ENCODE assay signal across 11 cellular contexts in the genomic region with DNA sequence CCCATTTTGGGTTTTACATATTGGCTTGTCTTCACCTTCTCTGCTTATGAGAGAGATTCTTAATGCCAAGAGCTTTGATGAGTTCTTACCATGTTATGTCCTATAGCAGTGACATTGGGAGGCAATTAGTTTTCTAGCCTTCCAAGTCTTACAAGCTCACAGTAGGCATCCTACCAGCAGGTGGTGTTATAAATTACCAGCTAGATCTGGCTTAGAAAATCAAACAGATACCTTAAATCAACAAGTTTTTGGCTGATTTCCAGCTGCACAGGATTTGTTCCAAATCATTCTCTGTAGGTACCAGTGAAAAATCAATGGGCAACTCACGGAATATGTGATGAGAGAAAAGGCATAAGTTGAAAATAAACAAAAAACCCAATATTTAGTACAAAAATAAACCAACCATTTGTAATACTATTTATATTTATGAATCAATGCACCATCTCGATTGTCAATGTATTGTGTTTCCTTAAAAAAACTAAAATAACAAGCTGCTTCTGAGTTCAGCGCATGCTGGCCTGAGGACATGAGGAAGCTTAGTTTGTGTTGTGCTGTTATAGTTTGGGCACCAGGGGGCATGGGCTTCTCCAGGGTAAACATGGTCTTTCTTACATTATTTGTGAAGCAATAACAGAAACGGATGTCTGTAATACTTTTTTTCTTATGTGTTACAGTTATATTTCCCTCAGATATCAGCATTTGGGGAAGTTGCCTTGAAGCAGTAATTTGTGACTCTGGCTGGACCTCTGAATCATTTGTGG. TPM values are rescaled to one million over a fixed set of nuclear protein-coding genes. Genes with fewer than 3 reads are reported as not detected.
DNase-seq lines count a peak whose midpoint lies in the region; ATAC-seq, FAIRE-seq and TF ChIP-seq lines count a peak whose summit lies in the region.
"Had no signal": no experiment of that assay in that cellular context is flagged by ENCODE, and none has a peak within 500 bp of the region (broad histone marks: within the 10 kb centered on the region; RNA-seq: fewer than 3 reads in every experiment).

No MANE protein-coding gene starts in this region.

- FAIRE-seq in keratinocyte (lab: Jason Lieb, UNC): no peak

- H3K9me1 ChIP-seq in keratinocyte (ENCODE audit: control insufficient read depth, extremely low read depth, insufficient read depth, low read length): no peaks in the 10 kb centered on the region

- TF ChIP-seq CTCF in GM12874 (IDR thresholded peaks at IDR 0.05; ENCODE audit: insufficient read depth, low read depth, low read length) (peak; percentile 8; the same call in 1 of the 2 replicates), HL-60 (IDR thresholded peaks at IDR 0.05; ENCODE audit: insufficient read depth, low read length) (peak; percentile 36), keratinocyte (optimal IDR thresholded peaks at IDR 0.05 in 1 of 3, IDR thresholded peaks at IDR 0.05 in 1 of 3, conservative IDR thresholded peaks at IDR 0.05 in 1 of 3; ENCODE audit: extremely low read depth in 1 of 3, insufficient read depth in 2 of 3, low read length in 3 of 3) (peak in 2 of 3 experiments; percentile 24 to 26)

- no peaks in the 10 kb centered on the region for H3K79me2 ChIP-seq in keratinocyte (ENCODE audit: control insufficient read depth, insufficient read depth, low read length)

- no peaks in the 10 kb centered on the region for H4K20me1 ChIP-seq in keratinocyte (ENCODE audit: control insufficient read depth, extremely low read depth, insufficient read depth, low read length)

- no peaks in the 10 kb centered on the region for H3K36me3 ChIP-seq in keratinocyte (ENCODE audit: control insufficient read depth in 2 of 2, extremely low read depth in 1 of 2, insufficient read depth in 2 of 2, low read length in 2 of 2)

- H3K9ac ChIP-seq in keratinocyte (ENCODE audit: control insufficient read depth, extremely low read depth, insufficient read depth, low read length): no peak overlapping the region

- H3K4me3 ChIP-seq in HL-60 (replicated peaks; ENCODE audit: insufficient read depth, low read length) (no peak overlapping the region), keratinocyte (ENCODE audit: control insufficient read depth in 2 of 3, extremely low read depth in 1 of 3, insufficient read depth in 2 of 3, low read depth in 1 of 3, low read length in 3 of 3) (no peak overlapping the region)

- DNase-seq in HL-60 (ENCODE audit: low read depth in 1 of 2, low spot score in 1 of 2) (peak; percentile 61 to 69), OCI-M1 (lab: John Stamatoyannopoulos, UW) (peak; percentile 25), keratinocyte (ENCODE audit: low read depth, low spot score) (no peak), DMS79 treated with DMSO at 0.1 percent for 48 hours (lab: John Stamatoyannopoulos, UW) (no peak)
- no peak for DNase-seq in stimulated activated naive CD8-positive, alpha-beta T cell treated with anti-CD3 and anti-CD28 coated beads, Interleukin-15, amount 100 ng/mL, for 72 hours
- DNase-seq: hypothalamus; stimulated activated CD4-positive, alpha-beta T cell treated with anti-CD3 and anti-CD28 coated beads, Interleukin-15, amount 100 ng/mL, for 24 hours had no signal

- dilution Hi-C loops in keratinocyte (cut with MboI; ENCODE audit: extremely low pct_ligation_motif_present, low sequenced_read_pairs): loop anchor here (25.0 kb wide), 1 partner anchor 902 kb away; no protein-coding TSS in a partner anchor

- no peak overlapping the region for H2AFZ ChIP-seq in keratinocyte (ENCODE audit: control insufficient read depth, low read length)

- H3K4me3 Mint-ChIP-seq in stimulated activated naive CD8-positive, alpha-beta T cell treated with anti-CD3 and anti-CD28 coated beads, Interleukin-15, amount 100 ng/mL, for 72 hours: no peak overlapping the region
- H3K4me3 Mint-ChIP-seq: activated T-helper 1 cell treated with anti-CD3 and anti-CD28 coated beads, Interleukin-12 subunit alpha, Interleukin-12 subunit beta, Interleukin-2, Interleukin-4 antibody, amounts not matched to agents 30 ng/mL and 10 ng/mL and 1 ng/mL, durations not matched to agents 14 hours and 24 hours and 36 hours had no signal

- H3K27ac ChIP-seq in HL-60 (replicated peaks) (no peak overlapping the region), keratinocyte (ENCODE audit: control insufficient read depth, insufficient read depth, low read length) (no peak overlapping the region)

- no peak for ATAC-seq in stimulated activated naive CD8-positive, alpha-beta T cell treated with anti-CD3 and anti-CD28 coated beads, Interleukin-15, amount 100 ng/mL, for 72 hours
- ATAC-seq in GM21619 (IDR thresholded peaks at IDR 0.05; ENCODE audit: unreplicated experiment) (no peak), HG02970 (IDR thresholded peaks at IDR 0.05; ENCODE audit: low FRiP score, unreplicated experiment) (no peak)

- no peaks in the 10 kb centered on the region for H3K9me3 ChIP-seq in keratinocyte (ENCODE audit: control insufficient read depth, low read depth, low read length)

- H3K27ac Mint-ChIP-seq in stimulated activated naive CD8-positive, alpha-beta T cell treated with anti-CD3 and anti-CD28 coated beads, Interleukin-15, amount 100 ng/mL, for 72 hours: no peak overlapping the region
- H3K27ac Mint-ChIP-seq: activated T-helper 1 cell treated with anti-CD3 and anti-CD28 coated beads, Interleukin-12 subunit alpha, Interleukin-12 subunit beta, Interleukin-2, Interleukin-4 antibody, amounts not matched to agents 30 ng/mL and 10 ng/mL and 1 ng/mL, durations not matched to agents 14 hours and 24 hours and 36 hours had no signal

- H3K27me3 ChIP-seq in HL-60 (ENCODE audit: insufficient read depth, poor library complexity, severe bottlenecking) (no peaks in the 10 kb centered on the region), keratinocyte (ENCODE audit: control insufficient read depth, extremely low read depth, insufficient read depth, low read length) (peaks cover 3% of the 10 kb centered on the region)

- no peak overlapping the region for H3K4me2 ChIP-seq in keratinocyte (ENCODE audit: control insufficient read depth, extremely low read depth, insufficient read depth, low read depth, low read length)

- H3K27me3 Mint-ChIP-seq in stimulated activated naive CD8-positive, alpha-beta T cell treated with anti-CD3 and anti-CD28 coated beads, Interleukin-15, amount 100 ng/mL, for 72 hours: peaks cover 47% of the 10 kb centered on the region

- no peaks in the 10 kb centered on the region for H3K9me3 Mint-ChIP-seq in stimulated activated naive CD8-positive, alpha-beta T cell treated with anti-CD3 and anti-CD28 coated beads, Interleukin-15, amount 100 ng/mL, for 72 hours
- H3K9me3 Mint-ChIP-seq: activated T-helper 1 cell treated with anti-CD3 and anti-CD28 coated beads, Interleukin-12 subunit alpha, Interleukin-12 subunit beta, Interleukin-2, Interleukin-4 antibody, amounts not matched to agents 30 ng/mL and 10 ng/mL and 1 ng/mL, durations not matched to agents 14 hours and 24 hours and 36 hours had no signal

- no peaks in the 10 kb centered on the region for H3K4me1 ChIP-seq in keratinocyte (ENCODE audit: control insufficient read depth, extremely low read depth, insufficient read depth, low read length)

- H3K4me1 Mint-ChIP-seq in stimulated activated naive CD8-positive, alpha-beta T cell treated with anti-CD3 and anti-CD28 coated beads, Interleukin-15, amount 100 ng/mL, for 72 hours: no peaks in the 10 kb centered on the region

RNA-seq across cellular contexts. Expression of a gene that starts 34.1 kb away (rescaled TPM):
- not detected in 3 replicates for polyA plus RNA-seq in keratinocyte
- polyA plus RNA-seq in keratinocyte (2011; ENCODE audit: low read depth): not detected
- not detected in 2 replicates for polyA plus RNA-seq in keratinocyte (2011; cell fraction: cytosol; rRNA removed)
- polyA plus RNA-seq in keratinocyte (2011; cell fraction: nucleus; rRNA removed): not detected in 2 replicates
- not detected in 2 replicates for polyA plus RNA-seq in keratinocyte (2012; ENCODE audit: low replicate concordance)
- polyA minus RNA-seq in keratinocyte: not detected in 3 replicates
- not detected for polyA minus RNA-seq in keratinocyte (2011; cell fraction: cytosol; rRNA and poly(A)+ RNA removed)
- not detected in 2 replicates for polyA minus RNA-seq in keratinocyte (2011; cell fraction: nucleus; rRNA and poly(A)+ RNA removed)

Comparison
In these comparisons a context has a peak if more than half of its experiments do, and no peak if none do; other contexts are left out.
1. DNase-seq: peak in HL-60 (2 of 2) and OCI-M1 (single experiment); none in keratinocyte (single experiment), stimulated activated naive CD8-positive, alpha-beta T cell treated with anti-CD3 and anti-CD28 coated beads, Interleukin-15, amount 100 ng/mL, for 72 hours (0 of 2) and DMS79 treated with DMSO at 0.1 percent for 48 hours (single experiment).
2. Peak in every context shown above with its lines, with median percentiles within 50 percentile points of each other: CTCF ChIP-seq.